In the genomic region with DNA sequence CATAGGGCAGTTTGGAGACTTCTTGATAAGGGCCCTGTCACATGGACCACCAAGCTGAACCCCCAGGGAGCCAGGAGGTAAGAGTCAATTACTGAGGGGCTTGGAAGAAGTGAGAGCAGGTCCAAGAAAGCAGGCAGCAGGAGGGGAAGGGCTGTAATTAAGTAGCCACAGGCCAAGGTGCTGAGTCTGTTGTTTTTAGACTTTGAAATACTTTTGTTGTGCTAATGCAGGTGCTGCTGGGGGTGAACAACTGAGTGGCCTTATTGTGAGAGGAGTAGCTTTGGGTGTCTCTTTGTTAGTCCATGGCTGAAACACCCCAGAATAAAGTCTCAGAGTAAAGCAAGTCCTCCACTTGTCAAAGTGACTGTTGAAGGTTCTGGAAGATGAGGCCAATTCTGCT, we compare ENCODE assay signal across 23 cellular contexts.
A peak's percentile ranks its signal among the peaks of the same experiment; 100 is the strongest.
DNase-seq lines count a peak whose midpoint lies in the region; ATAC-seq, FAIRE-seq and TF ChIP-seq lines count a peak whose summit lies in the region.
"Had no signal": no experiment of that assay in that cellular context is flagged by ENCODE, and none has a peak within 500 bp of the region (broad histone marks: within the 10 kb centered on the region; RNA-seq: fewer than 3 reads in every experiment).

No MANE protein-coding gene starts in this region.

- no peak overlapping the region for H3K18ac ChIP-seq in H1 (ENCODE audit: extremely low read depth, low read length)

- TF ChIP-seq RAD21 in HepG2 (CRISPR knock-in tag; IDR thresholded peaks at IDR 0.05) (no peak), H1 (IDR thresholded peaks at IDR 0.05 in 1 of 2, conservative IDR thresholded peaks at IDR 0.05 in 1 of 2; ENCODE audit: low read depth in 2 of 2, low read length in 2 of 2) (no peak)

- H3K4me2 ChIP-seq in HepG2 (ENCODE audit: low read depth, low read length) (no peak overlapping the region), H1 (ENCODE audit: insufficient read depth in 1 of 2, low read depth in 2 of 2, low read length in 2 of 2) (peak overlapping the region in 1 of 2 experiments; percentile 14; a peak in 2 of 4 replicates)
- H3K4me2 ChIP-seq: A549 had no signal

- TF ChIP-seq CTCF in HepG2 (CRISPR knock-in tag; IDR thresholded peaks at IDR 0.05), result no peak
- no peak for TF ChIP-seq CTCF in right lobe of liver (IDR thresholded peaks at IDR 0.05)
- no peak for TF ChIP-seq CTCF in H1 (IDR thresholded peaks at IDR 0.05; ENCODE audit: control extremely low read depth in 1 of 3, insufficient read depth in 1 of 3, low read depth in 1 of 3, low read length in 3 of 3)

- H3K9me3 ChIP-seq in HepG2 (ENCODE audit: low read length) (no peaks in the 10 kb centered on the region), right lobe of liver (no peaks in the 10 kb centered on the region), NT2/D1 (ENCODE audit: insufficient read depth, low read length) (no peaks in the 10 kb centered on the region), H1 (ENCODE audit: insufficient read depth in 2 of 2, low read depth in 1 of 2, low read length in 1 of 2) (no peaks in the 10 kb centered on the region; a peak in 1 of 4 replicates)
- H3K9me3 ChIP-seq: A549, SJSA1 had no signal

- H2BK15ac ChIP-seq in H1 (ENCODE audit: low read length), result no peak overlapping the region

- no peak overlapping the region for H3K56ac ChIP-seq in H1 (replicated peaks; ENCODE audit: insufficient read length, low read depth, low read length)

- no peak for ATAC-seq in HepG2
- ATAC-seq in right lobe of liver, result no peak
- ATAC-seq in GM18498 (IDR thresholded peaks at IDR 0.05; ENCODE audit: unreplicated experiment), result no peak
- ATAC-seq in HG02678 (IDR thresholded peaks at IDR 0.05; ENCODE audit: unreplicated experiment), result no peak
- no peak for ATAC-seq in left lobe of liver
- no peak for ATAC-seq in HG02885 (IDR thresholded peaks at IDR 0.05; ENCODE audit: poor library complexity, unreplicated experiment)
- ATAC-seq: A549, K562, PC-3 had no signal

- POLR2A ChIA-PET in HepG2 (lab: Yijun Ruan, JAX) (no interaction called here), H1 (lab: Charles Lee; ENCODE audit: partially characterized antibody) (no interaction called here)

- H3K27ac ChIP-seq in HepG2 (ENCODE audit: extremely low read length, insufficient read depth, low read length) (no peak overlapping the region), right lobe of liver (no peak overlapping the region), H1 (ENCODE audit: low read depth, low read length) (no peak overlapping the region)
- H3K27ac ChIP-seq: A549, HL-60, SJSA1 had no signal

- H3K4me3 ChIP-seq in HepG2 (replicated peaks in 1 of 3; ENCODE audit: insufficient read depth in 1 of 3, low read depth in 2 of 3, low read length in 3 of 3) (no peak overlapping the region), right lobe of liver (no peak overlapping the region), NT2/D1 (ENCODE audit: insufficient read length, low read depth) (no peak overlapping the region), H1 (ENCODE audit: extremely low read depth in 1 of 4, insufficient read depth in 2 of 4, low read depth in 3 of 4, low read length in 4 of 4) (no peak overlapping the region; a peak in 1 of 8 replicates)
- H3K4me3 ChIP-seq: A549, K562, SJSA1 had no signal

- H2BK5ac ChIP-seq in H1 (ENCODE audit: low read depth, low read length), result no peak overlapping the region

- no peaks in the 10 kb centered on the region for H3K4me1 ChIP-seq in HepG2 (ENCODE audit: insufficient read depth, low read length)
- no peaks in the 10 kb centered on the region for H3K4me1 ChIP-seq in right lobe of liver
- peaks cover 2% of the 10 kb centered on the region for H3K4me1 ChIP-seq in NT2/D1 (ENCODE audit: insufficient read depth, insufficient read length)
- peaks cover 0 to 4% (median 1%) of the 10 kb centered on the region in 4 experiments; a peak in 3 of 7 replicates for H3K4me1 ChIP-seq in H1 (replicated peaks in 1 of 4; ENCODE audit: control insufficient read depth in 3 of 4, insufficient read depth in 4 of 4, low read length in 3 of 4)
- H3K4me1 ChIP-seq: A549 had no signal

- H3K23ac ChIP-seq in H1 (ENCODE audit: insufficient read length), result no peak overlapping the region

- H3K27me3 ChIP-seq in HepG2 (ENCODE audit: control insufficient read depth in 1 of 2, insufficient read depth in 2 of 2, low read length in 2 of 2), result peaks cover 0 to 74% of the 10 kb centered on the region in 2 experiments; a peak in 4 of 5 replicates
- no peaks in the 10 kb centered on the region for H3K27me3 ChIP-seq in right lobe of liver
- peaks cover 5% of the 10 kb centered on the region for H3K27me3 ChIP-seq in NT2/D1 (ENCODE audit: insufficient read depth, insufficient read length)
- H3K27me3 ChIP-seq in H1 (replicated peaks in 1 of 4; ENCODE audit: control insufficient read depth in 3 of 4, extremely low read depth in 1 of 4, insufficient read depth in 3 of 4, low read length in 3 of 4), result peaks cover 0 to 3% (median 1%) of the 10 kb centered on the region in 4 experiments; a peak in 4 of 7 replicates
- H3K27me3 ChIP-seq: SJSA1 had no signal

- FAIRE-seq in HepG2 (lab: Jason Lieb, UNC) (no peak), H1 (lab: Jason Lieb, UNC) (no peak)
- FAIRE-seq: A549, GM12891, H54, K562 had no signal

- H3K4ac ChIP-seq in H1 (replicated peaks; ENCODE audit: insufficient read length, low read depth, low read length), result no peak overlapping the region

- no peak overlapping the region for H4K8ac ChIP-seq in H1 (ENCODE audit: extremely low read depth, insufficient read depth, low read length)

- DNase-seq in HepG2 (ENCODE audit: low spot score) (no peak), right lobe of liver (no peak), NT2/D1 (ENCODE audit: low read depth, low spot score) (peak; percentile 48), H1 (ENCODE audit: low read depth in 1 of 2, low spot score in 2 of 2) (no peak), left lobe of liver (ENCODE audit: low spot score) (no peak)
- DNase-seq: C1 segment of cervical spinal cord; DMS 273 treated with DMSO at 0.1 percent for 48 hours; GF-D8; NCI-H1092; NCI-H146; NCI-H226; NCI-H526 treated with DMSO at 0.1 percent for 48 hours; NK-92 treated with Interleukin-12 subunit alpha and Interleukin-12 subunit beta, amount 100 ng/mL, for 24 hours; PC-3 had no signal

- H2AFZ ChIP-seq in HepG2 (ENCODE audit: low read length) (no peak overlapping the region), H1 (ENCODE audit: low read length) (no peak overlapping the region)

- H3K9ac ChIP-seq in HepG2 (ENCODE audit: insufficient read depth, low read depth, low read length) (no peak overlapping the region), NT2/D1 (ENCODE audit: insufficient read length, low read depth) (no peak overlapping the region), H1 (replicated peaks in 1 of 4; ENCODE audit: extremely low read depth in 1 of 4, low read depth in 3 of 4, low read length in 3 of 4) (no peak overlapping the region)

- H3K36me3 ChIP-seq in HepG2 (replicated peaks in 1 of 2; ENCODE audit: control insufficient read depth in 1 of 2, insufficient read depth in 2 of 2, low read length in 2 of 2) (no peaks in the 10 kb centered on the region), right lobe of liver (no peaks in the 10 kb centered on the region), NT2/D1 (ENCODE audit: insufficient read depth, insufficient read length, low read length) (no peaks in the 10 kb centered on the region), H1 (ENCODE audit: control insufficient read depth in 2 of 4, insufficient read depth in 4 of 4, low read length in 3 of 4) (no peaks in the 10 kb centered on the region)
- H3K36me3 ChIP-seq: SJSA1 had no signal

- no peak for TF ChIP-seq POLR2A in HepG2 (IDR thresholded peaks at IDR 0.05; ENCODE audit: insufficient read depth in 1 of 2, low read depth in 2 of 2, low read length in 2 of 2)
- TF ChIP-seq POLR2A in right lobe of liver (IDR thresholded peaks at IDR 0.05), result no peak
- no peak for TF ChIP-seq POLR2A in H1 (IDR thresholded peaks at IDR 0.05; ENCODE audit: control extremely low read depth in 1 of 2, low read depth in 2 of 2, low read length in 2 of 2)

- no peak overlapping the region for H4K91ac ChIP-seq in H1 (replicated peaks; ENCODE audit: insufficient read length, low read length)

- no peak overlapping the region for H3K14ac ChIP-seq in H1 (ENCODE audit: insufficient read length)

- CTCF ChIA-PET in HepG2 (lab: Yijun Ruan, JAX; ENCODE audit: low intra/inter-chr PET ratio, low total read pairs), result no interaction called here
- CTCF ChIA-PET in H1 (lab: Charles Lee; ENCODE audit: partially characterized antibody), result interaction anchor here (1.3 kb wide), 1 partner anchor 19 kb away, joined by 4 read pairs; no protein-coding TSS in a partner anchor

- TF ChIP-seq EP300 in HepG2 (IDR thresholded peaks at IDR 0.05; ENCODE audit: low read depth in 2 of 2, low read length in 2 of 2) (no peak), HepG2 (CRISPR knock-in tag; IDR thresholded peaks at IDR 0.05; ENCODE audit: borderline replicate concordance) (no peak), H1 (IDR thresholded peaks at IDR 0.05; ENCODE audit: borderline replicate concordance in 1 of 2, low read depth in 2 of 2, low read length in 2 of 2) (no peak)

- H4K5ac ChIP-seq in H1 (ENCODE audit: insufficient read length, low read depth, low read length), result no peak overlapping the region

- BruUV-seq in HepG2 (replicated peaks; lab: Mats Ljungman, UMichigan), result no TSS peak

- 0 out of 2 replicates have a peak overlapping the region, but pooled peaks have one; percentile 20 for H2BK12ac ChIP-seq in H1 (ENCODE audit: low read depth, low read length)

- H4K20me1 ChIP-seq in HepG2 (ENCODE audit: insufficient read depth, low read length), result no peaks in the 10 kb centered on the region
- no peaks in the 10 kb centered on the region for H4K20me1 ChIP-seq in H1 (replicated peaks in 1 of 2; ENCODE audit: control insufficient read depth in 1 of 2, insufficient read depth in 2 of 2, low read length in 2 of 2)

- no peaks in the 10 kb centered on the region for H3K79me1 ChIP-seq in H1 (ENCODE audit: low read depth, low read length)

- no peak overlapping the region for H2BK20ac ChIP-seq in H1 (ENCODE audit: low read length)

- H2BK120ac ChIP-seq in H1 (replicated peaks; ENCODE audit: low read depth, low read length), result no peak overlapping the region

- intact Hi-C loops in HepG2 (cut with micrococcal nuclease; ENCODE audit: unreplicated experiment) (no loop called here), right lobe of liver (cut with DNase I) (no loop called here)

- H2AK5ac ChIP-seq in H1 (ENCODE audit: low read depth, low read length), result no peak overlapping the region

- no peaks in the 10 kb centered on the region; the same call in 1 of the 2 replicates for H3K23me2 ChIP-seq in H1 (ENCODE audit: low read depth, low read length)

- in situ Hi-C loops in HepG2 (cut with HindIII; ENCODE audit: extremely low pct_ligation_motif_present, low pct_unique_long_range_greater_than_20kb), result no loop called here

- H3K79me2 ChIP-seq in HepG2 (ENCODE audit: insufficient read depth, low read length) (no peaks in the 10 kb centered on the region), H1 (ENCODE audit: control insufficient read depth in 1 of 2, insufficient read depth in 2 of 2, low read length in 2 of 2) (no peaks in the 10 kb centered on the region)

TF ChIP-seq in H1, 55 proteins besides CTCF, POLR2A, EP300 and RAD21:
- TF ChIP-seq PHF8 (conservative IDR thresholded peaks at IDR 0.05; ENCODE audit: low read depth, low read length) (no peak), MAFK (IDR thresholded peaks at IDR 0.05; ENCODE audit: low read depth, low read length) (peak; percentile 13; the same call in 1 of the 2 replicates), POU5F1 (IDR thresholded peaks at IDR 0.05; ENCODE audit: low read depth, low read length) (0 out of 2 replicates have a peak, but pooled peaks have one; percentile 14)
